ENCODE assay signal across 34 cellular contexts in genomic region chr12:99119449-99119848, GRCh38.
"Had no signal": no experiment of that assay in that cellular context is flagged by ENCODE, and none has a peak within 500 bp of the region (broad histone marks: within the 10 kb centered on the region; RNA-seq: fewer than 3 reads in every experiment).

No MANE protein-coding gene starts in this region.

- DNase-seq: Karpas-422, Kasumi-1, MG63, MM.1S, MV-4-11, NCI-H1048, NCI-H1092, NCI-H1092 treated with DMSO at 0.1 percent for 48 hours, NCI-H1105, NCI-H1105 treated with DMSO at 0.1 percent for 48 hours, NCI-H1417, NCI-H1417 treated with DMSO at 0.1 percent for 48 hours, NCI-H1436, NCI-H1436 treated with DMSO at 0.1 percent for 48 hours, NCI-H146, NCI-H1694, NCI-H1694 treated with DMSO at 0.1 percent for 48 hours, NCI-H187, NCI-H187 treated with DMSO at 0.1 percent for 48 hours, NCI-H1930, NCI-H2029, NCI-H2029 treated with DMSO at 0.1 percent for 48 hours, NCI-H2081, NCI-H2081 treated with DMSO at 0.1 percent for 48 hours, NCI-H2107, NCI-H2171, NCI-H2171 treated with DMSO at 0.1 percent for 48 hours, NCI-H2227 treated with DMSO at 0.1 percent for 48 hours, NCI-H226, NCI-H345, NCI-H446, NCI-H446 treated with DMSO at 0.1 percent for 48 hours, NCI-H510A, NCI-H510A treated with DMSO at 0.1 percent for 48 hours had no signal
